Comparison of ENCODE assay signal across 21 cellular contexts in genomic region chr2:189013677-189014380, GRCh38. TPM values are rescaled to one million over a fixed set of nuclear protein-coding genes. Genes with fewer than 3 reads are reported as not detected.
A peak's percentile ranks its signal among the peaks of the same experiment; 100 is the strongest.
DNase-seq lines count a peak whose midpoint lies in the region; ATAC-seq and TF ChIP-seq lines count a peak whose summit lies in the region.
"Had no signal": no experiment of that assay in that cellular context is flagged by ENCODE, and none has a peak within 500 bp of the region (broad histone marks: within the 10 kb centered on the region; RNA-seq: fewer than 3 reads in every experiment).

No MANE protein-coding gene starts in this region.

- H3K4me3 Mint-ChIP-seq in activated T-helper 2 cell treated with anti-CD3 and anti-CD28 coated beads, Interferon-gamma antibody, Interleukin-2, Interleukin-4, amounts not matched to agents 10 μg/mL and 5 μg/mL and 100 μg/mL, durations not matched to agents 14 hours and 24 hours and 36 hours (ENCODE audit: low read depth): no peak overlapping the region
- no peak overlapping the region for H3K4me3 Mint-ChIP-seq in activated naive CD4-positive, alpha-beta T cell treated with anti-CD3 and anti-CD28 coated beads for 36 hours
- H3K4me3 Mint-ChIP-seq: activated CD4-positive, alpha-beta memory T cell treated with anti-CD3 and anti-CD28 coated beads for 36 hours; activated naive CD8-positive, alpha-beta T cell had no signal

- intact Hi-C loops in left ventricle myocardium inferior (cut with micrococcal nuclease): no loop called here
- intact Hi-C loops in left ventricle myocardium superior (cut with micrococcal nuclease): no loop called here
- intact Hi-C loops in activated T-helper 2 cell treated with anti-CD3 and anti-CD28 coated beads, Interferon-gamma antibody, Interleukin-2, Interleukin-4, amounts not matched to agents 10 μg/mL and 5 μg/mL and 100 μg/mL, durations not matched to agents 14 hours and 24 hours and 36 hours (cut with micrococcal nuclease): no loop called here
- intact Hi-C loops in activated naive CD4-positive, alpha-beta T cell treated with anti-CD3 and anti-CD28 coated beads for 36 hours (cut with micrococcal nuclease): no loop called here

- H3K27ac ChIP-seq in left ventricle myocardium inferior (replicated peaks): peak overlapping the region; percentile 43
- no peak overlapping the region for H3K27ac ChIP-seq in neuronal stem cell (replicated peaks; ENCODE audit: low read length)
- H3K27ac ChIP-seq: 22Rv1, foreskin keratinocyte, RWPE1 had no signal

- H2AK5ac ChIP-seq in neuronal stem cell (ENCODE audit: low read depth, low read length): no peak overlapping the region

- no peak overlapping the region for H3K18ac ChIP-seq in neuronal stem cell (ENCODE audit: low read length)

- peaks cover 4% of the 10 kb centered on the region for H3K4me1 ChIP-seq in left ventricle myocardium inferior
- H3K4me1 ChIP-seq in neuronal stem cell (ENCODE audit: control insufficient read depth in 2 of 2, insufficient read depth in 1 of 2, low read depth in 1 of 2, low read length in 2 of 2): peaks cover 0 to 13% of the 10 kb centered on the region in 2 donors
- H3K4me1 ChIP-seq: foreskin keratinocyte had no signal

- no peaks in the 10 kb centered on the region for H3K9me3 Mint-ChIP-seq in activated T-helper 2 cell treated with anti-CD3 and anti-CD28 coated beads, Interferon-gamma antibody, Interleukin-2, Interleukin-4, amounts not matched to agents 10 μg/mL and 5 μg/mL and 100 μg/mL, durations not matched to agents 14 hours and 24 hours and 36 hours
- no peaks in the 10 kb centered on the region for H3K9me3 Mint-ChIP-seq in activated naive CD4-positive, alpha-beta T cell treated with anti-CD3 and anti-CD28 coated beads for 36 hours
- H3K9me3 Mint-ChIP-seq: activated CD4-positive, alpha-beta memory T cell treated with anti-CD3 and anti-CD28 coated beads for 36 hours had no signal

- H2BK12ac ChIP-seq in neuronal stem cell (ENCODE audit: low read length): no peak overlapping the region

- H3K4me3 ChIP-seq in left ventricle myocardium inferior (no peak overlapping the region), fibroblast of pulmonary artery (replicated peaks; ENCODE audit: low read depth, low read length) (no peak overlapping the region), neuronal stem cell (ENCODE audit: low read length in 2 of 2) (no peak overlapping the region)
- H3K4me3 ChIP-seq: pancreas had no signal

- H3K4ac ChIP-seq in neuronal stem cell (ENCODE audit: low read length): no peak overlapping the region

- no CpG with 5 or more reads among the region's 2 CpGs for WGBS in neuronal stem cell (ENCODE audit: extremely low coverage in 2 of 2, insufficient read length in 2 of 2, insufficient replicate concordance in 1 of 2), 2 donors

- H3K9me3 ChIP-seq in left ventricle myocardium inferior (replicated peaks) (no peaks in the 10 kb centered on the region), neuronal stem cell (replicated peaks in 1 of 2; ENCODE audit: control insufficient read depth in 2 of 2, insufficient read depth in 1 of 2, low read depth in 1 of 2, low read length in 2 of 2) (no peaks in the 10 kb centered on the region)
- H3K9me3 ChIP-seq: pancreas had no signal

- DNase-seq in left ventricle myocardium inferior (no peak), left ventricle myocardium superior (no peak), fibroblast of pulmonary artery (ENCODE audit: low read depth) (peak; percentile 60), neuronal stem cell (ENCODE audit: low spot score) (no peak), germinal center (ENCODE audit: low spot score) (no peak)
- no peak for DNase-seq in activated T-helper 2 cell treated with anti-CD3 and anti-CD28 coated beads, Interferon-gamma antibody, Interleukin-2, Interleukin-4, amounts not matched to agents 10 μg/mL and 5 μg/mL and 100 μg/mL, durations not matched to agents 14 hours and 24 hours and 36 hours (ENCODE audit: low spot score)
- no peak for DNase-seq in activated naive CD4-positive, alpha-beta T cell treated with anti-CD3 and anti-CD28 coated beads for 36 hours
- DNase-seq in activated naive CD4-positive, alpha-beta T cell (lab: John Stamatoyannopoulos, UW): no peak
- DNase-seq: activated CD4-positive, alpha-beta memory T cell treated with anti-CD3 and anti-CD28 coated beads for 36 hours; effector CD8-positive, alpha-beta T cell; foreskin keratinocyte; GF-D8; left cardiac atrium; NCI-H1048; NCI-H2029 treated with DMSO at 0.1 percent for 48 hours; NCI-H510A; pancreas; substantia nigra had no signal

- no peak overlapping the region for H4K91ac ChIP-seq in neuronal stem cell (ENCODE audit: low read depth, low read length, poor library complexity)

- H3K27me3 ChIP-seq in left ventricle myocardium inferior (ENCODE audit: low read depth) (no peaks in the 10 kb centered on the region), neuronal stem cell (ENCODE audit: control insufficient read depth in 3 of 3, insufficient read depth in 3 of 3, low read depth in 1 of 3, low read length in 3 of 3) (no peaks in the 10 kb centered on the region)
- H3K27me3 ChIP-seq: foreskin keratinocyte, pancreas had no signal

- H3K9ac ChIP-seq in neuronal stem cell (ENCODE audit: low read depth, low read length, poor library complexity): no peak overlapping the region

- H3K36me3 ChIP-seq in left ventricle myocardium inferior: peaks cover 5% of the 10 kb centered on the region
- no peaks in the 10 kb centered on the region for H3K36me3 ChIP-seq in neuronal stem cell (replicated peaks in 1 of 2; ENCODE audit: control insufficient read depth in 2 of 2, insufficient read depth in 2 of 2, low read length in 2 of 2)
- H3K36me3 ChIP-seq: pancreas had no signal

- peak overlapping the region; percentile 20 for H2AFZ ChIP-seq in neuronal stem cell (ENCODE audit: low read length)

- H3K4me2 ChIP-seq in neuronal stem cell (ENCODE audit: insufficient read depth, low read length, poor library complexity, severe bottlenecking): no peak overlapping the region

- no peaks in the 10 kb centered on the region for H3K36me3 Mint-ChIP-seq in activated T-helper 2 cell treated with anti-CD3 and anti-CD28 coated beads, Interferon-gamma antibody, Interleukin-2, Interleukin-4, amounts not matched to agents 10 μg/mL and 5 μg/mL and 100 μg/mL, durations not matched to agents 14 hours and 24 hours and 36 hours (ENCODE audit: low read depth)
- no peaks in the 10 kb centered on the region for H3K36me3 Mint-ChIP-seq in activated naive CD4-positive, alpha-beta T cell treated with anti-CD3 and anti-CD28 coated beads for 36 hours (ENCODE audit: low read depth)
- H3K36me3 Mint-ChIP-seq: activated CD4-positive, alpha-beta memory T cell treated with anti-CD3 and anti-CD28 coated beads for 36 hours; activated naive CD8-positive, alpha-beta T cell had no signal

- H4K8ac ChIP-seq in neuronal stem cell (ENCODE audit: low read depth, low read length): no peak overlapping the region

- no peak for ATAC-seq in left ventricle myocardium superior
- ATAC-seq: foreskin keratinocyte had no signal

- CTCF ChIA-PET in activated naive CD4-positive, alpha-beta T cell treated with anti-CD3 and anti-CD28 coated beads for 36 hours (lab: Charles Lee): no interaction called here

- H2BK5ac ChIP-seq in neuronal stem cell (ENCODE audit: low read length): no peak overlapping the region

- TF ChIP-seq CTCF in left ventricle myocardium inferior (IDR thresholded peaks at IDR 0.05; ENCODE audit: borderline replicate concordance): no peak
- no peak for TF ChIP-seq CTCF in fibroblast of pulmonary artery (IDR thresholded peaks at IDR 0.05; ENCODE audit: low read length, missing control alignments)

- no peak overlapping the region for H3K27ac Mint-ChIP-seq in activated T-helper 2 cell treated with anti-CD3 and anti-CD28 coated beads, Interferon-gamma antibody, Interleukin-2, Interleukin-4, amounts not matched to agents 10 μg/mL and 5 μg/mL and 100 μg/mL, durations not matched to agents 14 hours and 24 hours and 36 hours
- no peak overlapping the region for H3K27ac Mint-ChIP-seq in activated naive CD4-positive, alpha-beta T cell treated with anti-CD3 and anti-CD28 coated beads for 36 hours
- H3K27ac Mint-ChIP-seq: activated CD4-positive, alpha-beta memory T cell treated with anti-CD3 and anti-CD28 coated beads for 36 hours; activated naive CD8-positive, alpha-beta T cell had no signal

- no peaks in the 10 kb centered on the region for H3K27me3 Mint-ChIP-seq in activated T-helper 2 cell treated with anti-CD3 and anti-CD28 coated beads, Interferon-gamma antibody, Interleukin-2, Interleukin-4, amounts not matched to agents 10 μg/mL and 5 μg/mL and 100 μg/mL, durations not matched to agents 14 hours and 24 hours and 36 hours (ENCODE audit: low read depth)
- H3K27me3 Mint-ChIP-seq in activated naive CD4-positive, alpha-beta T cell treated with anti-CD3 and anti-CD28 coated beads for 36 hours (ENCODE audit: low read depth): peaks cover 6% of the 10 kb centered on the region
- H3K27me3 Mint-ChIP-seq: activated CD4-positive, alpha-beta memory T cell treated with anti-CD3 and anti-CD28 coated beads for 36 hours had no signal

- no peak overlapping the region for H2BK120ac ChIP-seq in neuronal stem cell (ENCODE audit: low read depth, low read length)

- H3K4me1 Mint-ChIP-seq in activated T-helper 2 cell treated with anti-CD3 and anti-CD28 coated beads, Interferon-gamma antibody, Interleukin-2, Interleukin-4, amounts not matched to agents 10 μg/mL and 5 μg/mL and 100 μg/mL, durations not matched to agents 14 hours and 24 hours and 36 hours (ENCODE audit: low read depth): no peaks in the 10 kb centered on the region
- no peaks in the 10 kb centered on the region for H3K4me1 Mint-ChIP-seq in activated naive CD4-positive, alpha-beta T cell treated with anti-CD3 and anti-CD28 coated beads for 36 hours (ENCODE audit: low read depth)

- H3K14ac ChIP-seq in neuronal stem cell (ENCODE audit: low read length): no peak overlapping the region

- H3K23ac ChIP-seq in neuronal stem cell (ENCODE audit: low read depth, low read length, poor library complexity): no peak overlapping the region

- no peak overlapping the region for H2BK15ac ChIP-seq in neuronal stem cell (ENCODE audit: low read length)

- H3K79me1 ChIP-seq in neuronal stem cell (ENCODE audit: low read depth, low read length): no peaks in the 10 kb centered on the region

RNA-seq across cellular contexts. Expression of gene COL3A1, which starts 39.7 kb away (rescaled TPM):
- 98.5 TPM for total RNA-seq in left ventricle myocardium inferior
- total RNA-seq in left ventricle myocardium superior: 51.8 TPM
- polyA plus RNA-seq in neuronal stem cell (2013, experiment 1 of 2): 0.06 TPM
- 0.11 TPM for polyA plus RNA-seq in neuronal stem cell (2013, experiment 2 of 2)
- total RNA-seq in activated T-helper 2 cell treated with anti-CD3 and anti-CD28 coated beads, Interferon-gamma antibody, Interleukin-2, Interleukin-4, amounts not matched to agents 10 μg/mL and 5 μg/mL and 100 μg/mL, durations not matched to agents 14 hours and 24 hours and 36 hours: 0.16 and 0.43 TPM in 2 replicates
- not detected for total RNA-seq in activated naive CD4-positive, alpha-beta T cell treated with anti-CD3 and anti-CD28 coated beads for 36 hours
- total RNA-seq: activated CD4-positive, alpha-beta memory T cell treated with anti-CD3 and anti-CD28 coated beads for 36 hours had no signal

Comparison
In these comparisons a context has a peak if more than half of its experiments do, and no peak if none do; other contexts are left out.
1. RNA of gene COL3A1, which starts 39.7 kb away (total RNA-seq): 98.5 TPM in left ventricle myocardium inferior (single experiment) and 51.8 TPM in left ventricle myocardium superior (single experiment); 0.16 to 0.43 TPM in activated T-helper 2 cell treated with anti-CD3 and anti-CD28 coated beads, Interferon-gamma antibody, Interleukin-2, Interleukin-4, amounts not matched to agents 10 μg/mL and 5 μg/mL and 100 μg/mL, durations not matched to agents 14 hours and 24 hours and 36 hours and not detected in activated naive CD4-positive, alpha-beta T cell treated with anti-CD3 and anti-CD28 coated beads for 36 hours; every median in the first group is over 10 times any median in the second.